Comparison of ENCODE assay signal across 9 cellular contexts in genomic region chr13:98172570-98173405, GRCh38. TPM values are rescaled to one million over a fixed set of nuclear protein-coding genes. Genes with fewer than 3 reads are reported as not detected.
DNase-seq lines count a peak whose midpoint lies in the region; ATAC-seq and TF ChIP-seq lines count a peak whose summit lies in the region.
"Had no signal": no experiment of that assay in that cellular context is flagged by ENCODE, and none has a peak within 500 bp of the region (broad histone marks: within the 10 kb centered on the region; RNA-seq: fewer than 3 reads in every experiment).

No MANE protein-coding gene starts in this region.

- peak; percentile 62 for ATAC-seq in body of pancreas

- 26 to 34% methylated on average over 7 of the region's 7 CpGs for WGBS in body of pancreas, 2 donors

- H3K9me3 ChIP-seq in body of pancreas, result no peaks in the 10 kb centered on the region

- no peaks in the 10 kb centered on the region for H3K36me3 ChIP-seq in body of pancreas (replicated peaks in 1 of 2; ENCODE audit: insufficient read depth in 1 of 2, low read depth in 2 of 2)

- peaks cover 43% of the 10 kb centered on the region for H3K4me1 ChIP-seq in body of pancreas

- TF ChIP-seq POLR2A in body of pancreas (IDR thresholded peaks at IDR 0.05), result no peak

- TF ChIP-seq CTCF in body of pancreas (IDR thresholded peaks at IDR 0.05), result no peak

- H3K27me3 ChIP-seq in body of pancreas, result no peaks in the 10 kb centered on the region

- peak; percentile 46 for DNase-seq in ELR (ENCODE audit: low read depth)
- no peak for DNase-seq in body of pancreas
- peak; percentile 21 for DNase-seq in hepatic stellate cell (ENCODE audit: low spot score)
- peak; percentile 28 for DNase-seq in retina
- no peak for DNase-seq in stimulated activated CD4-positive, alpha-beta T cell treated with anti-CD3 and anti-CD28 coated beads, Interleukin-12 subunit alpha, Interleukin-12 subunit beta, amount 100 ng/mL, for 4 hours
- no peak for DNase-seq in activated effector memory CD4-positive, alpha-beta T cell treated with anti-CD3 and anti-CD28 coated beads, Interleukin-2, amount 50 U/mL, for 16 hours
- DNase-seq in NCI-H1092 (lab: John Stamatoyannopoulos, UW), result no peak
- DNase-seq in GF-D8 (lab: John Stamatoyannopoulos, UW), result no peak

- peak overlapping the region; percentile 48 to 81 (median 74) for H3K27ac ChIP-seq in body of pancreas

- no peak overlapping the region for H3K4me3 ChIP-seq in body of pancreas

- intact Hi-C loops in body of pancreas (cut with DNase I), result no loop called here

RNA-seq across cellular contexts. Expression of gene RNF113B, which starts 4.3 kb away (rescaled TPM):
- total RNA-seq in body of pancreas, result not detected
- total RNA-seq: epithelial cell of proximal tubule had no signal

RNA-seq across cellular contexts. Expression of gene FARP1, which starts 29.9 kb away (rescaled TPM):
- 10 to 100 TPM; 89.5 to 93.6 TPM for total RNA-seq in body of pancreas

Comparison
In these comparisons a context has a peak if more than half of its experiments do, and no peak if none do; other contexts are left out.
1. DNase-seq: peak in ELR (single experiment), hepatic stellate cell (single experiment) and retina (single experiment); none in body of pancreas (0 of 4), stimulated activated CD4-positive, alpha-beta T cell treated with anti-CD3 and anti-CD28 coated beads, Interleukin-12 subunit alpha, Interleukin-12 subunit beta, amount 100 ng/mL, for 4 hours (single experiment), activated effector memory CD4-positive, alpha-beta T cell treated with anti-CD3 and anti-CD28 coated beads, Interleukin-2, amount 50 U/mL, for 16 hours (single experiment), NCI-H1092 (single experiment) and GF-D8 (single experiment).